10 cellular contexts compared by ENCODE assay signal in the genomic region with DNA sequence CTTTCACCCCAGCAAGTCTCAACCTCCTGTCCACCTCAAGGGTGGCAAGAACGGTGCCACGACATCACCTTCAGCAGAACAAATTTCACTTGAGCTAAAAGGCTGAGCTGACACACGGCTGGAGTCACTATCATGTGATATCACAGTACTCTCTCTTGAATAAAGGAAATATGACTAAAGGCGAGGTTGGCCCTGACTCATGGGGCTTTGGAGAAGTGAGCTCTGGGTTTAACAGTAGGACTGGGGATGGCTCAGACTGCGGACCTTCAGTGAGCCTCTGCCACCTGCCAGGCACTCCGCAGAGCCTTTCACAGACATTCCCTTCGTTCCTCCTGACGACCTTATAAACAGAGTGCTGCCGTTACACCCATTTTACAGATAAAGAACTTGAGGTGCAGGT. TPM values are rescaled to one million over a fixed set of nuclear protein-coding genes. Genes with fewer than 3 reads are reported as not detected.
DNase-seq lines count a peak whose midpoint lies in the region; FAIRE-seq and TF ChIP-seq lines count a peak whose summit lies in the region.
"Had no signal": no experiment of that assay in that cellular context is flagged by ENCODE, and none has a peak within 500 bp of the region (broad histone marks: within the 10 kb centered on the region; RNA-seq: fewer than 3 reads in every experiment).

No MANE protein-coding gene starts in this region.

- H3K27ac ChIP-seq in epithelial cell of prostate (peak overlapping the region; percentile 92), mesendoderm (ENCODE audit: low read depth, low read length) (no peak overlapping the region)

- no CpG with 5 or more reads among the region's 9 CpGs for WGBS in mesendoderm (ENCODE audit: extremely low coverage, insufficient coverage, low lambda C conversion rate)

- H3K18ac ChIP-seq in mesendoderm (ENCODE audit: low read length) = no peak overlapping the region

- H3K56ac ChIP-seq in mesendoderm (ENCODE audit: low read length) = no peak overlapping the region

- H3K79me2 ChIP-seq in mesendoderm (ENCODE audit: control insufficient read depth, insufficient read depth, low read length) = no peaks in the 10 kb centered on the region

- H2AK5ac ChIP-seq in mesendoderm (ENCODE audit: low read length) = no peak overlapping the region

- POLR2A ChIA-PET in GM10248 (lab: Yijun Ruan, JAX) = no interaction called here

- H3K27me3 ChIP-seq in mesendoderm (ENCODE audit: insufficient read depth, low read length, poor library complexity) = no peaks in the 10 kb centered on the region

- no peak overlapping the region for H2BK120ac ChIP-seq in mesendoderm (ENCODE audit: low read depth, low read length)

- H3K4me3 ChIP-seq in mesendoderm (ENCODE audit: low read length) = no peak overlapping the region

- CTCF ChIA-PET in GM10248 (lab: Yijun Ruan, JAX) = interaction anchor here (1.3 kb wide), 1 partner anchor 125 kb away, joined by 3 read pairs; no protein-coding TSS in a partner anchor

- peak; percentile 60 for DNase-seq in GM03348 (ENCODE audit: low spot score)
- peak; percentile 95 for DNase-seq in RCC 7860 (ENCODE audit: low spot score)
- peak; percentile 83 for DNase-seq in epithelial cell of prostate (ENCODE audit: low read depth, low spot score)
- peak; percentile 65 for DNase-seq in stimulated activated CD4-positive, alpha-beta T cell treated with anti-CD3 and anti-CD28 coated beads, Interleukin-1b, Interleukin-23, amount 100 ng/mL, for 48 hours
- no peak for DNase-seq in mesendoderm
- no peak for DNase-seq in GM10248 (ENCODE audit: extremely low spot score)
- no peak for DNase-seq in SK-N-DZ (ENCODE audit: low spot score)
- no peak for DNase-seq in ureter (ENCODE audit: low spot score)
- DNase-seq: NCI-H1105 treated with DMSO at 0.1 percent for 48 hours had no signal

- H2BK5ac ChIP-seq in mesendoderm (ENCODE audit: low read length) = no peak overlapping the region

- no peak overlapping the region for H4K5ac ChIP-seq in mesendoderm (ENCODE audit: low read length)

- H4K8ac ChIP-seq in mesendoderm (ENCODE audit: low read depth, low read length) = no peak overlapping the region

- H3K23ac ChIP-seq in mesendoderm (ENCODE audit: low read length) = no peak overlapping the region

- no peak overlapping the region for H3K9ac ChIP-seq in mesendoderm (ENCODE audit: low read length)

- TF ChIP-seq CTCF in GM10248 (IDR thresholded peaks at IDR 0.05; ENCODE audit: control extremely low read depth, extremely low read depth, low read depth, missing control alignments) = no peak

- H2BK15ac ChIP-seq in mesendoderm (replicated peaks; ENCODE audit: low read depth) = no peak overlapping the region

- no peaks in the 10 kb centered on the region for H3K79me1 ChIP-seq in mesendoderm (ENCODE audit: low read length)

- H3K36me3 ChIP-seq in mesendoderm (ENCODE audit: control insufficient read depth, insufficient read depth, low read length) = no peaks in the 10 kb centered on the region

- FAIRE-seq in RCC 7860 (lab: Jason Lieb, UNC) = peak; percentile 92
- FAIRE-seq: endometrium had no signal

- H3K4me1 ChIP-seq in mesendoderm (ENCODE audit: control insufficient read depth, low read depth, low read length) = no peaks in the 10 kb centered on the region

- H3K4me2 ChIP-seq in mesendoderm (ENCODE audit: low read length) = no peak overlapping the region

- H3K4ac ChIP-seq in mesendoderm (ENCODE audit: low read depth, low read length) = no peak overlapping the region

RNA-seq across cellular contexts. Expression of a gene that starts 25.0 kb away (rescaled TPM):
- 1.7 TPM for polyA plus RNA-seq in mesendoderm (2013, experiment 1 of 2)
- polyA plus RNA-seq in mesendoderm (2013, experiment 2 of 2) = 1.9 TPM
- 0.03 and 0.06 TPM in 2 replicates for polyA plus RNA-seq in SK-N-DZ (2014; cell fraction: cytosol; rRNA removed)
- 0.11 and 0.25 TPM in 2 replicates for polyA plus RNA-seq in SK-N-DZ (2014; cell fraction: nucleus; rRNA removed)
- 4.7 TPM for total RNA-seq in ureter

Comparison
In these comparisons a context has a peak if more than half of its experiments do, and no peak if none do; other contexts are left out.
1. DNase-seq: peak in GM03348 (single experiment), RCC 7860 (single experiment), epithelial cell of prostate (single experiment) and stimulated activated CD4-positive, alpha-beta T cell treated with anti-CD3 and anti-CD28 coated beads, Interleukin-1b, Interleukin-23, amount 100 ng/mL, for 48 hours (single experiment); none in mesendoderm (single experiment), GM10248 (single experiment), SK-N-DZ (single experiment) and ureter (single experiment).